ENCODE assay signal across 8 cellular contexts in genomic region chr1:151314137-151314875, GRCh38. TPM values are rescaled to one million over a fixed set of nuclear protein-coding genes. Genes with fewer than 3 reads are reported as not detected.
A peak's percentile ranks its signal among the peaks of the same experiment; 100 is the strongest.
DNase-seq lines count a peak whose midpoint lies in the region; ATAC-seq and TF ChIP-seq lines count a peak whose summit lies in the region.

No MANE protein-coding gene starts in this region.

- no peak overlapping the region for H3K4ac ChIP-seq in H9 (ENCODE audit: low read depth, low read length)

- H3K9me3 ChIP-seq in HCT116 (ENCODE audit: control insufficient read depth in 1 of 2, insufficient read depth in 1 of 2, low read depth in 1 of 2, low read length in 2 of 2) (no peaks in the 10 kb centered on the region), H9 (ENCODE audit: control insufficient read depth, low read depth, low read length) (no peaks in the 10 kb centered on the region)

- no TSS peak for BruUV-seq in HCT116 (replicated peaks; lab: Mats Ljungman, UMichigan)

- H4K91ac ChIP-seq in H9 (ENCODE audit: insufficient read length, low read depth, low read length): no peak overlapping the region

- no peak overlapping the region for H3K27ac ChIP-seq in HCT116 (ENCODE audit: low read depth, low read length)
- no peak overlapping the region for H3K27ac ChIP-seq in H9 (ENCODE audit: insufficient read length, low read depth, low read length)

- H3K9me2 ChIP-seq in HCT116 (ENCODE audit: insufficient read depth): no peaks in the 10 kb centered on the region

- no peak overlapping the region for H2BK15ac ChIP-seq in H9 (ENCODE audit: low read depth, low read length)

- no peak overlapping the region for H2AFZ ChIP-seq in HCT116 (ENCODE audit: low read depth, low read length, poor library complexity, severe bottlenecking)
- no peak overlapping the region for H2AFZ ChIP-seq in H9 (ENCODE audit: low read length)

- H3K9ac ChIP-seq in HCT116 (ENCODE audit: low read length): no peak overlapping the region
- no peak overlapping the region for H3K9ac ChIP-seq in H9 (ENCODE audit: extremely low read depth, insufficient read length, low read length)

- H3T11ph ChIP-seq in H9 (ENCODE audit: low read length): no peak overlapping the region

- H4K8ac ChIP-seq in H9 (replicated peaks; ENCODE audit: insufficient read length, low read depth, low read length): no peak overlapping the region

- DNase-seq in HCT116 (ENCODE audit: low read depth, low spot score) (no peak), iris pigment epithelial cell (ENCODE audit: low read depth) (peak; percentile 71), H9 (no peak), SW480 (ENCODE audit: low spot score) (no peak)
- no peak for DNase-seq in stimulated activated effector memory CD8-positive, alpha-beta T cell treated with anti-CD3 and anti-CD28 coated beads, Interleukin-12 subunit alpha, Interleukin-12 subunit beta, amount 100 ng/mL, for 72 hours (ENCODE audit: low spot score in 2 of 2)
- no peak for DNase-seq in central memory CD4-positive, alpha-beta T cell

- H2BK12ac ChIP-seq in H9 (ENCODE audit: insufficient read length, low read depth, low read length): no peak overlapping the region

- TF ChIP-seq CTCF in HCT116 (IDR thresholded peaks at IDR 0.05 in 2 of 3, conservative IDR thresholded peaks at IDR 0.05 in 1 of 3; ENCODE audit: borderline replicate concordance in 1 of 3, insufficient read depth in 1 of 3, low read depth in 2 of 3, low read length in 2 of 3): no peak
- no peak for TF ChIP-seq CTCF in brain (conservative IDR thresholded peaks at IDR 0.05)
- no peak for TF ChIP-seq CTCF in H9 (conservative IDR thresholded peaks at IDR 0.05)

- no peak for TF ChIP-seq RAD21 in HCT116 (IDR thresholded peaks at IDR 0.05; ENCODE audit: low read depth)

- ATAC-seq in HCT116 (peak; percentile 53; the same call in 1 of the 2 replicates), GM18517 (IDR thresholded peaks at IDR 0.05; ENCODE audit: unreplicated experiment) (no peak)
- ATAC-seq in stimulated activated effector memory CD8-positive, alpha-beta T cell treated with anti-CD3 and anti-CD28 coated beads, Interleukin-12 subunit alpha, Interleukin-12 subunit beta, amount 100 ng/mL, for 72 hours: no peak

- no peaks in the 10 kb centered on the region for H3K23me2 ChIP-seq in H9 (ENCODE audit: insufficient read length, low read depth, low read length, poor library complexity, severe bottlenecking)

- no peak overlapping the region for H3K23ac ChIP-seq in H9 (ENCODE audit: insufficient read length, low read depth, low read length)

- no peak overlapping the region for H3K4me3 ChIP-seq in HCT116 (replicated peaks in 1 of 2; ENCODE audit: low read depth in 1 of 2, low read length in 2 of 2)

- no peak for TF ChIP-seq POLR2A in HCT116 (IDR thresholded peaks at IDR 0.05; ENCODE audit: borderline replicate concordance, extremely low read depth, insufficient read depth, insufficient read length)

- H3K4me1 ChIP-seq in HCT116 (ENCODE audit: control insufficient read depth in 1 of 2, insufficient read depth in 2 of 2, low read length in 2 of 2) (peaks cover 16 to 34% of the 10 kb centered on the region in 2 experiments), H9 (ENCODE audit: insufficient read depth, low read length) (0 out of 2 replicates have a peak, but pooled peaks cover 5% of the 10 kb centered on the region)

- no peak overlapping the region for H2AK5ac ChIP-seq in H9 (ENCODE audit: insufficient read length, low read length)

- H3K4me1 Mint-ChIP-seq in brain: peaks cover 61% of the 10 kb centered on the region
- peaks cover 53% of the 10 kb centered on the region for H3K4me1 Mint-ChIP-seq in stimulated activated effector memory CD8-positive, alpha-beta T cell treated with anti-CD3 and anti-CD28 coated beads, Interleukin-12 subunit alpha, Interleukin-12 subunit beta, amount 100 ng/mL, for 72 hours
- H3K4me1 Mint-ChIP-seq in H9: peaks cover 10 to 11% of the 10 kb centered on the region in 2 experiments

- H3K56ac ChIP-seq in H9 (ENCODE audit: insufficient read length, low read depth, low read length): no peak overlapping the region

- RAD21 ChIA-PET in HCT116 (lab: Charles Lee; ENCODE audit: low non-redundant PET in 1 of 2, low total read pairs in 2 of 2, uncharacterized antibody in 2 of 2, unreplicated experiment in 2 of 2): no interaction called here

- intact Hi-C loops in HCT116 (cut with micrococcal nuclease): no loop called here

- H2BK20ac ChIP-seq in H9 (ENCODE audit: low read depth, low read length, poor library complexity, severe bottlenecking): no peak overlapping the region

- peaks cover 62% of the 10 kb centered on the region for H3K36me3 Mint-ChIP-seq in brain
- peaks cover 96% of the 10 kb centered on the region for H3K36me3 Mint-ChIP-seq in stimulated activated effector memory CD8-positive, alpha-beta T cell treated with anti-CD3 and anti-CD28 coated beads, Interleukin-12 subunit alpha, Interleukin-12 subunit beta, amount 100 ng/mL, for 72 hours
- peaks cover 8 to 48% (median 35%) of the 10 kb centered on the region in 3 experiments for H3K36me3 Mint-ChIP-seq in H9 (ENCODE audit: insufficient read depth in 1 of 3, low read depth in 3 of 3)

- no peaks in the 10 kb centered on the region for H3K79me1 ChIP-seq in H9 (ENCODE audit: insufficient read depth, low read depth, low read length, poor library complexity, severe bottlenecking)

- peaks cover 0 to 4% of the 10 kb centered on the region in 2 experiments; a peak in 1 of 4 replicates for H3K36me3 ChIP-seq in HCT116 (ENCODE audit: control insufficient read depth in 1 of 2, insufficient read depth in 2 of 2, low read length in 2 of 2)

- H3K27ac Mint-ChIP-seq in brain (peak overlapping the region; percentile 12 to 97 (median 84)), H9 (no peak overlapping the region)
- H3K27ac Mint-ChIP-seq in stimulated activated effector memory CD8-positive, alpha-beta T cell treated with anti-CD3 and anti-CD28 coated beads, Interleukin-12 subunit alpha, Interleukin-12 subunit beta, amount 100 ng/mL, for 72 hours: peak overlapping the region; percentile 98

- H3K27me3 ChIP-seq in HCT116 (ENCODE audit: insufficient read depth, low read length) (no peaks in the 10 kb centered on the region), H9 (ENCODE audit: insufficient read depth, low read length) (no peaks in the 10 kb centered on the region)

- H3K79me2 ChIP-seq in HCT116 (ENCODE audit: insufficient read depth, low read length) (peaks cover 3% of the 10 kb centered on the region; the same call in 1 of the 2 replicates), H9 (ENCODE audit: insufficient read depth, low read length) (no peaks in the 10 kb centered on the region)

- H3K18ac ChIP-seq in H9 (ENCODE audit: insufficient read length, low read depth, low read length): no peak overlapping the region

- no peak overlapping the region for H2BK120ac ChIP-seq in H9 (ENCODE audit: low read depth, low read length, poor library complexity, severe bottlenecking)

- no peak overlapping the region for H4K5ac ChIP-seq in H9 (ENCODE audit: insufficient read length, low read depth, low read length)

- no peaks in the 10 kb centered on the region for H4K20me1 ChIP-seq in HCT116 (ENCODE audit: insufficient read depth)
- peaks cover 2% of the 10 kb centered on the region for H4K20me1 ChIP-seq in H9 (ENCODE audit: control insufficient read depth, insufficient read depth, insufficient read length)

- H3K9me3 Mint-ChIP-seq in brain: no peaks in the 10 kb centered on the region
- no peaks in the 10 kb centered on the region for H3K9me3 Mint-ChIP-seq in stimulated activated effector memory CD8-positive, alpha-beta T cell treated with anti-CD3 and anti-CD28 coated beads, Interleukin-12 subunit alpha, Interleukin-12 subunit beta, amount 100 ng/mL, for 72 hours
- no peaks in the 10 kb centered on the region for H3K9me3 Mint-ChIP-seq in H9

- no peak overlapping the region for H2BK5ac ChIP-seq in H9 (ENCODE audit: insufficient read length, low read length)

- CTCF ChIA-PET in HCT116 (lab: Charles Lee): interaction anchor here (1.0 to 4.8 kb wide), 2 partner anchors 13 to 26 kb away, joined by 4 to 33 read pairs; no protein-coding TSS in a partner anchor

- no CpG with 5 or more reads among the region's 3 CpGs for WGBS in H9 (ENCODE audit: extremely low coverage, insufficient read length, low lambda C conversion rate)

- H3K27me3 Mint-ChIP-seq in brain (peaks cover 5% of the 10 kb centered on the region), H9 (ENCODE audit: low read depth) (no peaks in the 10 kb centered on the region)

- H3K4me3 Mint-ChIP-seq in brain: peak overlapping the region in 2 of 5 experiments; percentile 50 to 64
- H3K4me3 Mint-ChIP-seq in stimulated activated effector memory CD8-positive, alpha-beta T cell treated with anti-CD3 and anti-CD28 coated beads, Interleukin-12 subunit alpha, Interleukin-12 subunit beta, amount 100 ng/mL, for 72 hours: no peak overlapping the region
- H3K4me3 Mint-ChIP-seq in H9: no peak overlapping the region

- POLR2A ChIA-PET in HCT116 (lab: Charles Lee): interaction anchor here (1.8 kb wide), 1 partner anchor 13 kb away, joined by 11 read pairs; the partner anchor contains the start of gene PI4KB

- H3K4me2 ChIP-seq in HCT116 (ENCODE audit: low read length): peak overlapping the region; percentile 39
- H3K4me2 ChIP-seq in H9 (ENCODE audit: insufficient read depth, insufficient read length, low read length): no peak overlapping the region

- no peak overlapping the region for H3K14ac ChIP-seq in H9 (ENCODE audit: insufficient read depth, low read length)

TF ChIP-seq in HCT116, 20 proteins besides CTCF, POLR2A, EP300 and RAD21:
- TF ChIP-seq EZH2phosphoT487 (IDR thresholded peaks at IDR 0.05; ENCODE audit: borderline replicate concordance): no peak
- TF ChIP-seq FOSL1 (IDR thresholded peaks at IDR 0.05; ENCODE audit: low read depth): peak; percentile 50
- TF ChIP-seq SP1 (IDR thresholded peaks at IDR 0.05; ENCODE audit: low read depth): peak; percentile 10; the same call in 1 of the 2 replicates
TF ChIP-seq in HCT116: peak in this region for 2.

RNA-seq across cellular contexts. Expression of gene PI4KB, which starts 12.9 kb away (rescaled TPM):
- total RNA-seq in HCT116 (2021; ENCODE audit: unreplicated experiment): 45.1 TPM
- 48.1 and 48.4 TPM in 2 replicates for polyA plus RNA-seq in HCT116 (2012)
- polyA plus RNA-seq in brain (ENCODE audit: insufficient read depth, low read depth, low replicate concordance): 63.9 TPM
- total RNA-seq in H9 (2021): 39.1 and 39.2 TPM in 2 replicates

RNA-seq across cellular contexts. Expression of gene ZNF687, which starts 32.2 kb away (rescaled TPM):
- total RNA-seq in HCT116 (2021; ENCODE audit: unreplicated experiment): 34.3 TPM
- 26.5 and 28.9 TPM in 2 replicates for polyA plus RNA-seq in HCT116 (2012)
- polyA plus RNA-seq in brain (ENCODE audit: insufficient read depth, low read depth, low replicate concordance): 28.5 TPM
- total RNA-seq in H9 (2021): 52.9 and 58.2 TPM in 2 replicates

RNA-seq across cellular contexts. Expression of gene RFX5, which starts 32.7 kb away (rescaled TPM):
- total RNA-seq in HCT116 (2021; ENCODE audit: unreplicated experiment): 52.7 TPM
- 23.2 and 24.2 TPM in 2 replicates for polyA plus RNA-seq in HCT116 (2012)
- 33.7 TPM for polyA plus RNA-seq in brain (ENCODE audit: insufficient read depth, low read depth, low replicate concordance)
- 65.1 and 72.7 TPM in 2 replicates for total RNA-seq in H9 (2021)

RNA-seq across cellular contexts. Expression of gene SELENBP1, which starts 58.2 kb away (rescaled TPM):
- total RNA-seq in HCT116 (2021; ENCODE audit: unreplicated experiment): 0.42 TPM
- polyA plus RNA-seq in HCT116 (2012): not detected in 2 replicates
- 29.0 TPM for polyA plus RNA-seq in brain (ENCODE audit: insufficient read depth, low read depth, low replicate concordance)
- 13.9 and 14.2 TPM in 2 replicates for total RNA-seq in H9 (2021)

RNA-seq across cellular contexts. Expression of gene PSMD4, which starts 59.8 kb away (rescaled TPM):
- total RNA-seq in HCT116 (2021; ENCODE audit: unreplicated experiment): 225 TPM
- 354 and 390 TPM in 2 replicates for polyA plus RNA-seq in HCT116 (2012)
- 266 TPM for polyA plus RNA-seq in brain (ENCODE audit: insufficient read depth, low read depth, low replicate concordance)
- 205 and 207 TPM in 2 replicates for total RNA-seq in H9 (2021)

Comparison
In these comparisons a context has a peak if more than half of its experiments do, and no peak if none do; other contexts are left out.
1. H3K27ac Mint-ChIP-seq: peak in brain (5 of 5) and stimulated activated effector memory CD8-positive, alpha-beta T cell treated with anti-CD3 and anti-CD28 coated beads, Interleukin-12 subunit alpha, Interleukin-12 subunit beta, amount 100 ng/mL, for 72 hours (single experiment); none in H9 (0 of 3).